Comparison of ENCODE assay signal across 8 cellular contexts in genomic region chr22:23838686-23839468, GRCh38. TPM values are rescaled to one million over a fixed set of nuclear protein-coding genes. Genes with fewer than 3 reads are reported as not detected.
DNase-seq lines count a peak whose midpoint lies in the region; ATAC-seq and TF ChIP-seq lines count a peak whose summit lies in the region.

Gene DERL3, minus strand, starts transcription at chr22:23839006. Its CDS starts 19 bp downstream, at chr22:23838987.

- intact Hi-C loops in activated T-helper 2 cell treated with anti-CD3 and anti-CD28 coated beads, Interferon-gamma antibody, Interleukin-2, Interleukin-4, amounts not matched to agents 10 μg/mL and 5 μg/mL and 100 μg/mL, durations not matched to agents 14 hours and 24 hours and 36 hours (cut with micrococcal nuclease), result loop anchor here (2.0 to 5.0 kb wide), 4 partner anchors 18 to 212 kb away; partner anchors contain the start of genes SLC2A11 and SMARCB1
- intact Hi-C loops in natural killer cell (cut with micrococcal nuclease), result loop anchor here (1.0 kb wide), 1 partner anchor 52 kb away; no protein-coding TSS in a partner anchor

- DNase-seq in DMS153 (lab: John Stamatoyannopoulos, UW), result peak; percentile 99
- DNase-seq in Karpas-422, result peak; percentile 100
- DNase-seq in RKO (ENCODE audit: low spot score), result peak; percentile 96
- DNase-seq in activated T-helper 2 cell treated with anti-CD3 and anti-CD28 coated beads, Interferon-gamma antibody, Interleukin-2, Interleukin-4, amounts not matched to agents 10 μg/mL and 5 μg/mL and 100 μg/mL, durations not matched to agents 14 hours and 24 hours and 36 hours (ENCODE audit: low spot score), result peak; percentile 99
- DNase-seq in fibroblast of pulmonary artery (ENCODE audit: low read depth), result peak; percentile 97
- peak; percentile 91 for DNase-seq in natural killer cell
- peak; percentile 97 for DNase-seq in stimulated activated naive B cell treated with anti-CD40 and anti-IgM and Interleukin-4, amounts not matched to agents 10 μg/mL and 1 μg/mL and 100 μg/mL, for 72 hours

- no peaks in the 10 kb centered on the region for H3K27me3 ChIP-seq in Karpas-422 (ENCODE audit: low read length)

- peak within 1 kb of the TSS; percentile 76 for H3K4me2 ChIP-seq in Karpas-422 (ENCODE audit: low read depth, low read length, poor library complexity, severe bottlenecking)

- peak within 1 kb of the TSS; percentile 62 for H3K4me3 ChIP-seq in Karpas-422 (ENCODE audit: low read length)
- peak within 1 kb of the TSS; percentile 42 for H3K4me3 ChIP-seq in fibroblast of pulmonary artery (replicated peaks; ENCODE audit: low read depth, low read length)

- peaks cover 2% of the 10 kb centered on the region for H3K27me3 Mint-ChIP-seq in activated T-helper 2 cell treated with anti-CD3 and anti-CD28 coated beads, Interferon-gamma antibody, Interleukin-2, Interleukin-4, amounts not matched to agents 10 μg/mL and 5 μg/mL and 100 μg/mL, durations not matched to agents 14 hours and 24 hours and 36 hours (ENCODE audit: low read depth)
- H3K27me3 Mint-ChIP-seq in natural killer cell (ENCODE audit: low read depth in 2 of 2), result no peaks in the 10 kb centered on the region
- no peaks in the 10 kb centered on the region for H3K27me3 Mint-ChIP-seq in stimulated activated naive B cell treated with anti-CD40 and anti-IgM and Interleukin-4, amounts not matched to agents 10 μg/mL and 1 μg/mL and 100 μg/mL, for 72 hours

- H3K4me3 Mint-ChIP-seq in activated T-helper 2 cell treated with anti-CD3 and anti-CD28 coated beads, Interferon-gamma antibody, Interleukin-2, Interleukin-4, amounts not matched to agents 10 μg/mL and 5 μg/mL and 100 μg/mL, durations not matched to agents 14 hours and 24 hours and 36 hours (ENCODE audit: low read depth), result peak within 1 kb of the TSS; percentile 95
- peak within 1 kb of the TSS; percentile 93 for H3K4me3 Mint-ChIP-seq in natural killer cell
- peak within 1 kb of the TSS; percentile 95 to 98 for H3K4me3 Mint-ChIP-seq in stimulated activated naive B cell treated with anti-CD40 and anti-IgM and Interleukin-4, amounts not matched to agents 10 μg/mL and 1 μg/mL and 100 μg/mL, for 72 hours

- peak within 1 kb of the TSS; percentile 91 for H3K27ac Mint-ChIP-seq in activated T-helper 2 cell treated with anti-CD3 and anti-CD28 coated beads, Interferon-gamma antibody, Interleukin-2, Interleukin-4, amounts not matched to agents 10 μg/mL and 5 μg/mL and 100 μg/mL, durations not matched to agents 14 hours and 24 hours and 36 hours
- H3K27ac Mint-ChIP-seq in natural killer cell, result peak within 1 kb of the TSS; percentile 85 to 91
- peak within 1 kb of the TSS; percentile 98 for H3K27ac Mint-ChIP-seq in stimulated activated naive B cell treated with anti-CD40 and anti-IgM and Interleukin-4, amounts not matched to agents 10 μg/mL and 1 μg/mL and 100 μg/mL, for 72 hours

- TF ChIP-seq CTCF in fibroblast of pulmonary artery (IDR thresholded peaks at IDR 0.05; ENCODE audit: low read length, missing control alignments) (no peak), natural killer cell (IDR thresholded peaks at IDR 0.05) (no peak)

- peak; percentile 64 for ATAC-seq in GM21717 (IDR thresholded peaks at IDR 0.05; ENCODE audit: unreplicated experiment)
- peak; percentile 88 to 93 (median 88) for ATAC-seq in natural killer cell
- peak; percentile 84 to 88 for ATAC-seq in stimulated activated naive B cell treated with anti-CD40 and anti-IgM and Interleukin-4, amounts not matched to agents 10 μg/mL and 1 μg/mL and 100 μg/mL, for 72 hours (replicated peaks)

- H4K20me1 ChIP-seq in Karpas-422 (ENCODE audit: insufficient read depth, low read depth, low read length), result peaks cover 3% of the 10 kb centered on the region; the same call in 1 of the 2 replicates

- peaks cover 9% of the 10 kb centered on the region; the same call in 1 of the 2 replicates for H3K36me3 ChIP-seq in Karpas-422 (ENCODE audit: insufficient read depth, low read length)

- H3K4me1 Mint-ChIP-seq in activated T-helper 2 cell treated with anti-CD3 and anti-CD28 coated beads, Interferon-gamma antibody, Interleukin-2, Interleukin-4, amounts not matched to agents 10 μg/mL and 5 μg/mL and 100 μg/mL, durations not matched to agents 14 hours and 24 hours and 36 hours (ENCODE audit: low read depth), result peaks cover 17% of the 10 kb centered on the region
- H3K4me1 Mint-ChIP-seq in natural killer cell, result peaks cover 22 to 24% of the 10 kb centered on the region in 2 donors
- peaks cover 52 to 62% of the 10 kb centered on the region in 2 donors for H3K4me1 Mint-ChIP-seq in stimulated activated naive B cell treated with anti-CD40 and anti-IgM and Interleukin-4, amounts not matched to agents 10 μg/mL and 1 μg/mL and 100 μg/mL, for 72 hours

- no peaks in the 10 kb centered on the region for H3K9me3 Mint-ChIP-seq in activated T-helper 2 cell treated with anti-CD3 and anti-CD28 coated beads, Interferon-gamma antibody, Interleukin-2, Interleukin-4, amounts not matched to agents 10 μg/mL and 5 μg/mL and 100 μg/mL, durations not matched to agents 14 hours and 24 hours and 36 hours
- no peaks in the 10 kb centered on the region for H3K9me3 Mint-ChIP-seq in natural killer cell
- H3K9me3 Mint-ChIP-seq in stimulated activated naive B cell treated with anti-CD40 and anti-IgM and Interleukin-4, amounts not matched to agents 10 μg/mL and 1 μg/mL and 100 μg/mL, for 72 hours, result no peaks in the 10 kb centered on the region

- no peaks in the 10 kb centered on the region for H3K79me2 ChIP-seq in Karpas-422 (ENCODE audit: low read length)

- peaks cover 56% of the 10 kb centered on the region for H3K4me1 ChIP-seq in Karpas-422 (ENCODE audit: low read length)

- H2AFZ ChIP-seq in Karpas-422 (ENCODE audit: low read length), result no peak within 1 kb of the TSS

- no peaks in the 10 kb centered on the region for H3K9me3 ChIP-seq in Karpas-422 (ENCODE audit: low read length)

- H3K36me3 Mint-ChIP-seq in activated T-helper 2 cell treated with anti-CD3 and anti-CD28 coated beads, Interferon-gamma antibody, Interleukin-2, Interleukin-4, amounts not matched to agents 10 μg/mL and 5 μg/mL and 100 μg/mL, durations not matched to agents 14 hours and 24 hours and 36 hours (ENCODE audit: low read depth), result peaks cover 17% of the 10 kb centered on the region
- no peaks in the 10 kb centered on the region for H3K36me3 Mint-ChIP-seq in natural killer cell
- peaks cover 7 to 20% of the 10 kb centered on the region in 2 donors for H3K36me3 Mint-ChIP-seq in stimulated activated naive B cell treated with anti-CD40 and anti-IgM and Interleukin-4, amounts not matched to agents 10 μg/mL and 1 μg/mL and 100 μg/mL, for 72 hours

- H3K9ac ChIP-seq in Karpas-422 (ENCODE audit: low read length), result peak within 1 kb of the TSS; percentile 76

- H3K9me2 ChIP-seq in Karpas-422 (replicated peaks; ENCODE audit: insufficient read depth, low read length), result no peaks in the 10 kb centered on the region

- peak within 1 kb of the TSS; percentile 98 for H3K27ac ChIP-seq in Karpas-422 (ENCODE audit: low read length)

RNA-seq across cellular contexts. Expression of gene DERL3, which starts in this region (rescaled TPM):
- 16.3 and 21.7 TPM in 2 replicates for total RNA-seq in Karpas-422 (2014; rRNA removed; shearing (Covaris generic); ENCODE audit: low replicate concordance)
- total RNA-seq in activated T-helper 2 cell treated with anti-CD3 and anti-CD28 coated beads, Interferon-gamma antibody, Interleukin-2, Interleukin-4, amounts not matched to agents 10 μg/mL and 5 μg/mL and 100 μg/mL, durations not matched to agents 14 hours and 24 hours and 36 hours, result 10.3 TPM in 2 replicates
- total RNA-seq in natural killer cell, result 10 to 100 TPM in 1 of 3 donors, 1 to 10 TPM in 1, under 1 TPM in 1; 0.88 to 24.5 (median 1.3) TPM

Comparison
In these comparisons a context has a peak if more than half of its experiments do, and no peak if none do; other contexts are left out.
1. Peak in every context shown above with its lines: DNase-seq, ATAC-seq, H3K4me3 ChIP-seq and H3K27ac ChIP-seq.